ENCODE assay signal across 7 cellular contexts in genomic region chr12:122894173-122895121, GRCh38. TPM values are rescaled to one million over a fixed set of nuclear protein-coding genes. Genes with fewer than 3 reads are reported as not detected.
DNase-seq lines count a peak whose midpoint lies in the region; ATAC-seq and TF ChIP-seq lines count a peak whose summit lies in the region.

No MANE protein-coding gene starts in this region.

- no peaks in the 10 kb centered on the region for H3K9me3 ChIP-seq in HUES6 (ENCODE audit: control insufficient read depth, insufficient read depth, low read depth, low read length)
- H3K9me3 ChIP-seq in hepatocyte (ENCODE audit: low read depth): no peaks in the 10 kb centered on the region
- no peaks in the 10 kb centered on the region for H3K9me3 ChIP-seq in smooth muscle cell (replicated peaks; ENCODE audit: low read depth)

- H3K27ac ChIP-seq in HUES6 (ENCODE audit: low read depth, low read length) (no peak overlapping the region), hepatocyte (peak overlapping the region; percentile 91), smooth muscle cell (ENCODE audit: low read depth) (peak overlapping the region; percentile 89)

- H3K27ac Mint-ChIP-seq in activated T-helper 2 cell treated with anti-CD3 and anti-CD28 coated beads, Interferon-gamma antibody, Interleukin-2, Interleukin-4, amounts not matched to agents 10 μg/mL and 5 μg/mL and 100 μg/mL, durations not matched to agents 14 hours and 24 hours and 36 hours: no peak overlapping the region

- H3K9me3 Mint-ChIP-seq in activated T-helper 2 cell treated with anti-CD3 and anti-CD28 coated beads, Interferon-gamma antibody, Interleukin-2, Interleukin-4, amounts not matched to agents 10 μg/mL and 5 μg/mL and 100 μg/mL, durations not matched to agents 14 hours and 24 hours and 36 hours: peaks cover 6% of the 10 kb centered on the region

- peak overlapping the region; percentile 86 for H3K9ac ChIP-seq in HUES6 (ENCODE audit: low read length)
- H3K9ac ChIP-seq in smooth muscle cell (ENCODE audit: low read depth): peak overlapping the region; percentile 99

- H3K36me3 ChIP-seq in HUES6 (ENCODE audit: control insufficient read depth, insufficient read depth, low read length) (no peaks in the 10 kb centered on the region), hepatocyte (replicated peaks; ENCODE audit: insufficient read depth, low read depth) (no peaks in the 10 kb centered on the region), smooth muscle cell (ENCODE audit: low read depth) (no peaks in the 10 kb centered on the region)

- intact Hi-C loops in activated T-helper 2 cell treated with anti-CD3 and anti-CD28 coated beads, Interferon-gamma antibody, Interleukin-2, Interleukin-4, amounts not matched to agents 10 μg/mL and 5 μg/mL and 100 μg/mL, durations not matched to agents 14 hours and 24 hours and 36 hours (cut with micrococcal nuclease): loop anchor here (5.0 kb wide), 1 partner anchor 172 kb away; no protein-coding TSS in a partner anchor

- H3K79me2 ChIP-seq in hepatocyte (peaks cover 66% of the 10 kb centered on the region), smooth muscle cell (ENCODE audit: low read depth) (peaks cover 55% of the 10 kb centered on the region)

- peaks cover 13% of the 10 kb centered on the region for H3K36me3 Mint-ChIP-seq in activated T-helper 2 cell treated with anti-CD3 and anti-CD28 coated beads, Interferon-gamma antibody, Interleukin-2, Interleukin-4, amounts not matched to agents 10 μg/mL and 5 μg/mL and 100 μg/mL, durations not matched to agents 14 hours and 24 hours and 36 hours (ENCODE audit: low read depth)

- peak overlapping the region; percentile 91 for H3K4me2 ChIP-seq in hepatocyte
- H3K4me2 ChIP-seq in smooth muscle cell: peak overlapping the region; percentile 93

- H2AFZ ChIP-seq in hepatocyte (no peak overlapping the region), smooth muscle cell (ENCODE audit: low read depth) (no peak overlapping the region)

- 60% methylated on average over 15 of the region's 15 CpGs for WGBS in hepatocyte (ENCODE audit: low lambda C conversion rate, missing lambda C conversion rate)
- WGBS in smooth muscle cell (ENCODE audit: low lambda C conversion rate): 53% methylated on average over 15 of the region's 15 CpGs

- H3K4me1 ChIP-seq in HUES6 (ENCODE audit: control insufficient read depth, insufficient read depth, low read length) (peaks cover 46% of the 10 kb centered on the region), hepatocyte (ENCODE audit: insufficient read depth) (peaks cover 33% of the 10 kb centered on the region), smooth muscle cell (ENCODE audit: low read depth) (peaks cover 32% of the 10 kb centered on the region)

- ATAC-seq in HG02763 (IDR thresholded peaks at IDR 0.05; ENCODE audit: unreplicated experiment): no peak
- ATAC-seq in HG03108 (IDR thresholded peaks at IDR 0.05; ENCODE audit: unreplicated experiment): no peak

- H4K20me1 ChIP-seq in hepatocyte (ENCODE audit: insufficient read depth, poor library complexity, severe bottlenecking) (peaks cover 10% of the 10 kb centered on the region), smooth muscle cell (ENCODE audit: low read depth) (peaks cover 57% of the 10 kb centered on the region)

- H3K27me3 Mint-ChIP-seq in activated T-helper 2 cell treated with anti-CD3 and anti-CD28 coated beads, Interferon-gamma antibody, Interleukin-2, Interleukin-4, amounts not matched to agents 10 μg/mL and 5 μg/mL and 100 μg/mL, durations not matched to agents 14 hours and 24 hours and 36 hours (ENCODE audit: low read depth): peaks cover 5% of the 10 kb centered on the region

- peaks cover 33% of the 10 kb centered on the region for H3K27me3 ChIP-seq in HUES6 (ENCODE audit: control insufficient read depth, insufficient read depth, low read length)
- H3K27me3 ChIP-seq in hepatocyte: no peaks in the 10 kb centered on the region
- H3K27me3 ChIP-seq in smooth muscle cell (ENCODE audit: low read depth): no peaks in the 10 kb centered on the region

- peaks cover 43% of the 10 kb centered on the region for H3F3A ChIP-seq in smooth muscle cell (ENCODE audit: low read depth)

- H3K9me2 ChIP-seq in hepatocyte (replicated peaks; ENCODE audit: insufficient read depth): no peaks in the 10 kb centered on the region

- H3K4me3 ChIP-seq in HUES6 (ENCODE audit: low read depth, low read length): peak overlapping the region; percentile 70
- peak overlapping the region; percentile 88 for H3K4me3 ChIP-seq in hepatocyte
- H3K4me3 ChIP-seq in smooth muscle cell: peak overlapping the region; percentile 92

- DNase-seq in activated T-helper 2 cell treated with anti-CD3 and anti-CD28 coated beads, Interferon-gamma antibody, Interleukin-2, Interleukin-4, amounts not matched to agents 10 μg/mL and 5 μg/mL and 100 μg/mL, durations not matched to agents 14 hours and 24 hours and 36 hours (ENCODE audit: low spot score): no peak
- DNase-seq in hepatocyte (ENCODE audit: low spot score) (no peak), smooth muscle cell (lab: John Stamatoyannopoulos, UW; ENCODE audit: unreplicated experiment) (no peak), Ammon's horn (ENCODE audit: low spot score) (no peak)

- peak overlapping the region; percentile 85 for H3K4me3 Mint-ChIP-seq in activated T-helper 2 cell treated with anti-CD3 and anti-CD28 coated beads, Interferon-gamma antibody, Interleukin-2, Interleukin-4, amounts not matched to agents 10 μg/mL and 5 μg/mL and 100 μg/mL, durations not matched to agents 14 hours and 24 hours and 36 hours (ENCODE audit: low read depth)

- peaks cover 61% of the 10 kb centered on the region for H3K4me1 Mint-ChIP-seq in activated T-helper 2 cell treated with anti-CD3 and anti-CD28 coated beads, Interferon-gamma antibody, Interleukin-2, Interleukin-4, amounts not matched to agents 10 μg/mL and 5 μg/mL and 100 μg/mL, durations not matched to agents 14 hours and 24 hours and 36 hours (ENCODE audit: low read depth)

- TF ChIP-seq CTCF in hepatocyte (IDR thresholded peaks at IDR 0.05; ENCODE audit: poor library complexity): no peak
- TF ChIP-seq CTCF in smooth muscle cell (IDR thresholded peaks at IDR 0.05; ENCODE audit: borderline replicate concordance, insufficient read depth, poor library complexity, severe bottlenecking): no peak

RNA-seq across cellular contexts. Expression of gene VPS37B, which starts 1.5 kb away (rescaled TPM):
- 11.5 and 11.7 TPM in 2 replicates for total RNA-seq in activated T-helper 2 cell treated with anti-CD3 and anti-CD28 coated beads, Interferon-gamma antibody, Interleukin-2, Interleukin-4, amounts not matched to agents 10 μg/mL and 5 μg/mL and 100 μg/mL, durations not matched to agents 14 hours and 24 hours and 36 hours
- total RNA-seq in hepatocyte (23.5 and 24.7 TPM in 2 replicates), smooth muscle cell (14.8 and 20.4 TPM in 2 replicates)
- polyA plus RNA-seq in hepatocyte (29.0 and 35.3 TPM in 2 replicates), smooth muscle cell (25.3 and 37.9 TPM in 2 replicates)

RNA-seq across cellular contexts. Expression of gene HIP1R, which starts 59.2 kb away (rescaled TPM):
- 28.8 and 29.0 TPM in 2 replicates for total RNA-seq in activated T-helper 2 cell treated with anti-CD3 and anti-CD28 coated beads, Interferon-gamma antibody, Interleukin-2, Interleukin-4, amounts not matched to agents 10 μg/mL and 5 μg/mL and 100 μg/mL, durations not matched to agents 14 hours and 24 hours and 36 hours
- total RNA-seq in hepatocyte (36.0 and 44.3 TPM in 2 replicates), smooth muscle cell (7.4 and 27.8 TPM in 2 replicates)
- polyA plus RNA-seq in hepatocyte (31.8 and 33.1 TPM in 2 replicates), smooth muscle cell (6.0 and 13.7 TPM in 2 replicates)
